In genomic region chr14:63283501-63284248, GRCh38 we compare ENCODE assay signal across 23 cellular contexts. TPM values are rescaled to one million over a fixed set of nuclear protein-coding genes. Genes with fewer than 3 reads are reported as not detected.
A peak's percentile ranks its signal among the peaks of the same experiment; 100 is the strongest.
DNase-seq lines count a peak whose midpoint lies in the region; ATAC-seq and TF ChIP-seq lines count a peak whose summit lies in the region.
"Had no signal": no experiment of that assay in that cellular context is flagged by ENCODE, and none has a peak within 500 bp of the region (broad histone marks: within the 10 kb centered on the region; RNA-seq: fewer than 3 reads in every experiment).

No MANE protein-coding gene starts in this region.

- no peaks in the 10 kb centered on the region for H3K4me1 Mint-ChIP-seq in activated T-cell treated with anti-CD3 and anti-CD28 coated beads, Interleukin-2, amount 50 U/mL, for 72 hours (ENCODE audit: low read depth)
- H3K4me1 Mint-ChIP-seq in activated CD4-positive, alpha-beta T cell treated with anti-CD3 and anti-CD28 coated beads for 36 hours, result no peaks in the 10 kb centered on the region
- H3K4me1 Mint-ChIP-seq: activated naive CD8-positive, alpha-beta T cell treated with anti-CD3 and anti-CD28 coated beads, Interleukin-2, amount 50 U/mL, for 24 hours; immature natural killer cell; nephron had no signal

- TF ChIP-seq POLR2A in uterus (IDR thresholded peaks at IDR 0.05), result no peak

- no peak overlapping the region for H3K4me3 Mint-ChIP-seq in activated T-cell treated with anti-CD3 and anti-CD28 coated beads, Interleukin-2, amount 50 U/mL, for 72 hours
- no peak overlapping the region for H3K4me3 Mint-ChIP-seq in activated CD4-positive, alpha-beta T cell treated with anti-CD3 and anti-CD28 coated beads for 36 hours
- H3K4me3 Mint-ChIP-seq: activated naive CD8-positive, alpha-beta T cell treated with anti-CD3 and anti-CD28 coated beads, Interleukin-2, amount 50 U/mL, for 24 hours; immature natural killer cell; nephron had no signal

- H3K9me2 ChIP-seq in hepatocyte (replicated peaks; ENCODE audit: insufficient read depth), result no peaks in the 10 kb centered on the region
- no peaks in the 10 kb centered on the region for H3K9me2 ChIP-seq in PC-3 (replicated peaks; ENCODE audit: low read length)

- H2AFZ ChIP-seq in OCI-LY3 (ENCODE audit: low read depth, low read length) (peak overlapping the region; percentile 83), hepatocyte (no peak overlapping the region), PC-3 (ENCODE audit: low read length) (no peak overlapping the region)

- H3K4me2 ChIP-seq in OCI-LY3 (ENCODE audit: low read length), result peak overlapping the region; percentile 90
- H3K4me2 ChIP-seq in hepatocyte, result peak overlapping the region; percentile 27
- no peak overlapping the region for H3K4me2 ChIP-seq in PC-3 (ENCODE audit: low read length)

- H4K20me1 ChIP-seq in OCI-LY3 (ENCODE audit: insufficient read depth, low read length) (no peaks in the 10 kb centered on the region), hepatocyte (ENCODE audit: insufficient read depth, poor library complexity, severe bottlenecking) (no peaks in the 10 kb centered on the region), PC-3 (ENCODE audit: low read length) (no peaks in the 10 kb centered on the region)

- H3K27ac ChIP-seq in OCI-LY3 (ENCODE audit: low read length) (peak overlapping the region; percentile 33), hepatocyte (no peak overlapping the region), uterus (peak overlapping the region; percentile 36 to 44), PC-3 (ENCODE audit: low read length) (no peak overlapping the region)
- H3K27ac ChIP-seq: C4-2B, prostate gland, SJSA1, thoracic aorta had no signal

- peak; percentile 32 to 65 for ATAC-seq in activated T-cell treated with anti-CD3 and anti-CD28 coated beads, Interleukin-2, amount 50 U/mL, for 72 hours (replicated peaks in 1 of 2)
- no peak for ATAC-seq in activated CD4-positive, alpha-beta T cell treated with anti-CD3 and anti-CD28 coated beads for 36 hours
- no peak for ATAC-seq in PC-3
- ATAC-seq: activated naive CD8-positive, alpha-beta T cell treated with anti-CD3 and anti-CD28 coated beads, Interleukin-2, amount 50 U/mL, for 24 hours; HepG2 had no signal

- 57% methylated on average over 8 of the region's 8 CpGs for WGBS in hepatocyte (ENCODE audit: low lambda C conversion rate, missing lambda C conversion rate)

- H3K27me3 ChIP-seq in OCI-LY3 (ENCODE audit: low read depth, low read length) (peaks cover 23% of the 10 kb centered on the region), hepatocyte (no peaks in the 10 kb centered on the region), uterus (no peaks in the 10 kb centered on the region), PC-3 (ENCODE audit: low read length) (peaks cover 94% of the 10 kb centered on the region)
- H3K27me3 ChIP-seq: SJSA1 had no signal

- no TSS peak for BruUV-seq in PC-3 (replicated peaks; lab: Mats Ljungman, UMichigan)

- intact Hi-C loops in uterus (cut with DNase I; ENCODE audit: low total_unique reads), result no loop called here
- intact Hi-C loops in activated CD4-positive, alpha-beta T cell treated with anti-CD3 and anti-CD28 coated beads for 36 hours (cut with DNase I, micrococcal nuclease), result no loop called here
- intact Hi-C loops in PC-3 (cut with micrococcal nuclease), result no loop called here

- H3K9me3 Mint-ChIP-seq in activated T-cell treated with anti-CD3 and anti-CD28 coated beads, Interleukin-2, amount 50 U/mL, for 72 hours, result no peaks in the 10 kb centered on the region
- no peaks in the 10 kb centered on the region for H3K9me3 Mint-ChIP-seq in activated CD4-positive, alpha-beta T cell treated with anti-CD3 and anti-CD28 coated beads for 36 hours (ENCODE audit: low read depth)
- H3K9me3 Mint-ChIP-seq: activated naive CD8-positive, alpha-beta T cell treated with anti-CD3 and anti-CD28 coated beads, Interleukin-2, amount 50 U/mL, for 24 hours; immature natural killer cell; nephron had no signal

- peaks cover 29% of the 10 kb centered on the region for H3K4me1 ChIP-seq in OCI-LY3 (ENCODE audit: low read length)
- no peaks in the 10 kb centered on the region for H3K4me1 ChIP-seq in hepatocyte (ENCODE audit: insufficient read depth)
- no peaks in the 10 kb centered on the region for H3K4me1 ChIP-seq in uterus
- H3K4me1 ChIP-seq in PC-3 (ENCODE audit: insufficient read depth, low read length), result no peaks in the 10 kb centered on the region
- H3K4me1 ChIP-seq: prostate gland, SJSA1 had no signal

- POLR2A ChIA-PET in activated CD4-positive, alpha-beta T cell treated with anti-CD3 and anti-CD28 coated beads for 36 hours (lab: Charles Lee), result interaction anchor here (0.6 kb wide), 1 partner anchor 68 kb away, joined by 3 read pairs; no protein-coding TSS in a partner anchor
- POLR2A ChIA-PET in PC-3 (lab: Charles Lee; ENCODE audit: unreplicated experiment), result interaction anchor here (0.5 kb wide), 1 partner anchor 1125 kb away, joined by 3 read pairs; no protein-coding TSS in a partner anchor

- H3K4me3 ChIP-seq in OCI-LY3 (ENCODE audit: low read length) (peak overlapping the region; percentile 70), hepatocyte (no peak overlapping the region), uterus (no peak overlapping the region), PC-3 (ENCODE audit: low read length) (no peak overlapping the region)
- H3K4me3 ChIP-seq: prostate gland, SJSA1, thoracic aorta had no signal

- CTCF ChIA-PET in activated CD4-positive, alpha-beta T cell treated with anti-CD3 and anti-CD28 coated beads for 36 hours (lab: Charles Lee), result interaction anchor here (0.7 kb wide), 1 partner anchor 12 kb away, joined by 3 read pairs; no protein-coding TSS in a partner anchor
- CTCF ChIA-PET in PC-3 (lab: Charles Lee), result interaction anchor here (0.7 kb wide), 1 partner anchor 73 kb away, joined by 3 read pairs; no protein-coding TSS in a partner anchor

- no peak for DNase-seq in activated T-cell treated with anti-CD3 and anti-CD28 coated beads, Interleukin-2, amount 50 U/mL, for 72 hours
- DNase-seq in activated T-cell treated with anti-CD3 and anti-CD28 coated beads, Interleukin-2, amount 50 U/mL, for 1 hour, result no peak
- DNase-seq in hepatocyte (ENCODE audit: low spot score), result no peak
- DNase-seq in uterus, result peak; percentile 33 to 40
- no peak for DNase-seq in activated CD4-positive, alpha-beta T cell treated with anti-CD3 and anti-CD28 coated beads for 36 hours
- no peak for DNase-seq in PC-3
- DNase-seq in NCI-H146 treated with DMSO at 0.1 percent for 48 hours (lab: John Stamatoyannopoulos, UW; ENCODE audit: unreplicated experiment), result no peak
- DNase-seq: activated CD4-positive, CD25-positive, alpha-beta regulatory T cell treated with anti-CD3 and anti-CD28 coated beads, Interleukin-2, amount 50 U/mL, for 72 hours; activated naive CD8-positive, alpha-beta T cell treated with anti-CD3 and anti-CD28 coated beads, Interleukin-2, amount 50 U/mL, for 24 hours; caudate nucleus; DMS 273 treated with DMSO at 0.1 percent for 48 hours; NCI-H1436 treated with DMSO at 0.1 percent for 48 hours; NCI-H446 treated with DMSO at 0.1 percent for 48 hours had no signal

- no peaks in the 10 kb centered on the region for H3K36me3 Mint-ChIP-seq in activated T-cell treated with anti-CD3 and anti-CD28 coated beads, Interleukin-2, amount 50 U/mL, for 72 hours (ENCODE audit: insufficient read depth in 2 of 2)
- no peaks in the 10 kb centered on the region for H3K36me3 Mint-ChIP-seq in activated CD4-positive, alpha-beta T cell treated with anti-CD3 and anti-CD28 coated beads for 36 hours (ENCODE audit: low read depth)
- H3K36me3 Mint-ChIP-seq: immature natural killer cell had no signal

- H3K27me3 Mint-ChIP-seq in activated T-cell treated with anti-CD3 and anti-CD28 coated beads, Interleukin-2, amount 50 U/mL, for 72 hours (ENCODE audit: low read depth), result no peaks in the 10 kb centered on the region
- peaks cover 6% of the 10 kb centered on the region for H3K27me3 Mint-ChIP-seq in activated CD4-positive, alpha-beta T cell treated with anti-CD3 and anti-CD28 coated beads for 36 hours

- H3K36me3 ChIP-seq in OCI-LY3 (replicated peaks; ENCODE audit: low read depth, low read length), result no peaks in the 10 kb centered on the region
- H3K36me3 ChIP-seq in hepatocyte (replicated peaks; ENCODE audit: insufficient read depth, low read depth), result no peaks in the 10 kb centered on the region
- H3K36me3 ChIP-seq in uterus, result no peaks in the 10 kb centered on the region
- no peaks in the 10 kb centered on the region for H3K36me3 ChIP-seq in PC-3 (ENCODE audit: low read depth, low read length)
- H3K36me3 ChIP-seq: prostate gland, SJSA1 had no signal

- H3K79me2 ChIP-seq in OCI-LY3 (ENCODE audit: low read length) (no peaks in the 10 kb centered on the region), hepatocyte (no peaks in the 10 kb centered on the region), PC-3 (ENCODE audit: low read length) (no peaks in the 10 kb centered on the region)

- H3K9me3 ChIP-seq in OCI-LY3 (ENCODE audit: insufficient read depth, low read length) (no peaks in the 10 kb centered on the region), hepatocyte (ENCODE audit: low read depth) (no peaks in the 10 kb centered on the region), uterus (no peaks in the 10 kb centered on the region), PC-3 (ENCODE audit: low read length) (no peaks in the 10 kb centered on the region)
- H3K9me3 ChIP-seq: prostate gland, SJSA1, thoracic aorta had no signal

- no peaks in the 10 kb centered on the region for H3F3A ChIP-seq in PC-3 (ENCODE audit: low read length, unreplicated experiment)

- no peak overlapping the region for H3K27ac Mint-ChIP-seq in activated T-cell treated with anti-CD3 and anti-CD28 coated beads, Interleukin-2, amount 50 U/mL, for 72 hours
- H3K27ac Mint-ChIP-seq in activated CD4-positive, alpha-beta T cell treated with anti-CD3 and anti-CD28 coated beads for 36 hours, result no peak overlapping the region
- H3K27ac Mint-ChIP-seq: activated naive CD8-positive, alpha-beta T cell treated with anti-CD3 and anti-CD28 coated beads, Interleukin-2, amount 50 U/mL, for 24 hours; immature natural killer cell; nephron had no signal

- H3K9ac ChIP-seq in OCI-LY3 (ENCODE audit: low read length) (peak overlapping the region; percentile 35; the same call in 1 of the 2 replicates), PC-3 (ENCODE audit: low read length) (no peak overlapping the region)

- TF ChIP-seq CTCF in OCI-LY3 (IDR thresholded peaks at IDR 0.05; ENCODE audit: low read depth, low read length) (no peak), hepatocyte (IDR thresholded peaks at IDR 0.05; ENCODE audit: poor library complexity) (no peak), uterus (IDR thresholded peaks at IDR 0.05) (no peak), PC-3 (conservative IDR thresholded peaks at IDR 0.05; ENCODE audit: low read depth, low read length) (no peak)

RNA-seq across cellular contexts. Expression of gene GPHB5, which starts 35.1 kb away (rescaled TPM):
- not detected for total RNA-seq in activated T-cell treated with anti-CD3 and anti-CD28 coated beads, Interleukin-2, amount 50 U/mL, for 72 hours
- not detected in 2 replicates for total RNA-seq in hepatocyte
- polyA plus RNA-seq in hepatocyte, result not detected in 2 replicates
- total RNA-seq in uterus, result not detected
- not detected for total RNA-seq in activated CD4-positive, alpha-beta T cell treated with anti-CD3 and anti-CD28 coated beads for 36 hours
- total RNA-seq in PC-3 (2014; rRNA removed), result not detected in 2 replicates
- total RNA-seq: A673, HepG2, OCI-LY7, prostate gland, SJSA1, thoracic aorta had no signal
- polyA plus RNA-seq: HepG2, immature natural killer cell had no signal

Comparison
In these comparisons a context has a peak if more than half of its experiments do, and no peak if none do; other contexts are left out.
1. ATAC-seq: peak in activated T-cell treated with anti-CD3 and anti-CD28 coated beads, Interleukin-2, amount 50 U/mL, for 72 hours (2 of 2); none in activated CD4-positive, alpha-beta T cell treated with anti-CD3 and anti-CD28 coated beads for 36 hours (single experiment) and PC-3 (single experiment).
2. DNase-seq: peak in uterus (2 of 2); none in activated T-cell treated with anti-CD3 and anti-CD28 coated beads, Interleukin-2, amount 50 U/mL, for 72 hours (0 of 2), activated T-cell treated with anti-CD3 and anti-CD28 coated beads, Interleukin-2, amount 50 U/mL, for 1 hour (single experiment), hepatocyte (single experiment), activated CD4-positive, alpha-beta T cell treated with anti-CD3 and anti-CD28 coated beads for 36 hours (single experiment), PC-3 (single experiment) and NCI-H146 treated with DMSO at 0.1 percent for 48 hours (single experiment).
3. H3K27ac ChIP-seq: peak in OCI-LY3 (single experiment) and uterus (2 of 2); none in hepatocyte (single experiment) and PC-3 (single experiment).